In genomic region chr2:47675196-47675825, GRCh38 we compare ENCODE assay signal across 17 cellular contexts.
DNase-seq lines count a peak whose midpoint lies in the region; ATAC-seq and TF ChIP-seq lines count a peak whose summit lies in the region.
"Had no signal": no experiment of that assay in that cellular context is flagged by ENCODE, and none has a peak within 500 bp of the region (broad histone marks: within the 10 kb centered on the region; RNA-seq: fewer than 3 reads in every experiment).

No MANE protein-coding gene starts in this region.

- H2AFZ ChIP-seq in H9 (ENCODE audit: low read length) = no peak overlapping the region
- no peak overlapping the region for H2AFZ ChIP-seq in hepatocyte
- H2AFZ ChIP-seq: GM23248 had no signal

- no peak overlapping the region for H3K18ac ChIP-seq in H9 (ENCODE audit: insufficient read length, low read depth, low read length)

- H2BK20ac ChIP-seq in H9 (ENCODE audit: low read depth, low read length, poor library complexity, severe bottlenecking) = no peak overlapping the region

- H3K4me3 Mint-ChIP-seq in H9 = peak overlapping the region in 1 of 2 experiments; percentile 42; a peak in 1 of 5 replicates
- H3K4me3 Mint-ChIP-seq: CD4-positive, alpha-beta memory T cell; T-helper 17 cell had no signal

- H3K79me2 ChIP-seq in H9 (ENCODE audit: insufficient read depth, low read length) (no peaks in the 10 kb centered on the region), hepatocyte (no peaks in the 10 kb centered on the region)

- no peak overlapping the region for H3T11ph ChIP-seq in H9 (ENCODE audit: low read length)

- H3K36me3 ChIP-seq in hepatocyte (replicated peaks; ENCODE audit: insufficient read depth, low read depth) = no peaks in the 10 kb centered on the region
- H3K36me3 ChIP-seq: BLaER1 had no signal

- H3K36me3 Mint-ChIP-seq in H9 (ENCODE audit: insufficient read depth in 1 of 3, low read depth in 3 of 3) = peaks cover 0 to 10% (median 2%) of the 10 kb centered on the region in 3 experiments; a peak in 3 of 7 replicates
- H3K36me3 Mint-ChIP-seq: CD4-positive, alpha-beta memory T cell had no signal

- peaks cover 0 to 4% of the 10 kb centered on the region in 2 experiments; a peak in 3 of 5 replicates for H3K9me3 Mint-ChIP-seq in H9
- H3K9me3 Mint-ChIP-seq: CD4-positive, alpha-beta memory T cell had no signal

- H3K4me3 ChIP-seq in hepatocyte = no peak overlapping the region
- H3K4me3 ChIP-seq: BLaER1, GM23248, K562 had no signal

- H3K14ac ChIP-seq in H9 (ENCODE audit: insufficient read depth, low read length) = no peak overlapping the region; the same call in 1 of the 2 replicates

- H2BK12ac ChIP-seq in H9 (ENCODE audit: insufficient read length, low read depth, low read length) = peak overlapping the region; percentile 14

- peak overlapping the region in 2 of 3 experiments; percentile 49 to 67; a peak in 1 of 7 replicates for H3K27ac Mint-ChIP-seq in H9
- H3K27ac Mint-ChIP-seq: CD4-positive, alpha-beta memory T cell; T-helper 17 cell had no signal

- no peak overlapping the region for H3K4me2 ChIP-seq in H9 (ENCODE audit: insufficient read depth, insufficient read length, low read length)
- H3K4me2 ChIP-seq in hepatocyte = no peak overlapping the region
- H3K4me2 ChIP-seq: BLaER1 had no signal

- TF ChIP-seq CTCF in H9 (conservative IDR thresholded peaks at IDR 0.05) (no peak), hepatocyte (IDR thresholded peaks at IDR 0.05; ENCODE audit: poor library complexity) (no peak)

- WGBS in H9 (ENCODE audit: extremely low coverage, insufficient read length, low lambda C conversion rate) = no CpG with 5 or more reads among the region's 2 CpGs
- 75% methylated on average over 2 of the region's 2 CpGs for WGBS in hepatocyte (ENCODE audit: low lambda C conversion rate, missing lambda C conversion rate)

- no peak overlapping the region for H4K5ac ChIP-seq in H9 (ENCODE audit: insufficient read length, low read depth, low read length)

- no peak overlapping the region for H4K91ac ChIP-seq in H9 (ENCODE audit: insufficient read length, low read depth, low read length)

- no peak overlapping the region for H2BK120ac ChIP-seq in H9 (ENCODE audit: low read depth, low read length, poor library complexity, severe bottlenecking)

- H2BK15ac ChIP-seq in H9 (ENCODE audit: low read depth, low read length) = no peak overlapping the region

- H3K27ac ChIP-seq in H9 (ENCODE audit: insufficient read length, low read depth, low read length) (no peak overlapping the region), hepatocyte (no peak overlapping the region)
- H3K27ac ChIP-seq: BLaER1, GM23248 had no signal

- H3K79me1 ChIP-seq in H9 (ENCODE audit: insufficient read depth, low read depth, low read length, poor library complexity, severe bottlenecking) = no peaks in the 10 kb centered on the region

- H3K9me2 ChIP-seq in hepatocyte (replicated peaks; ENCODE audit: insufficient read depth) = no peaks in the 10 kb centered on the region

- H3K27me3 ChIP-seq in H9 (ENCODE audit: insufficient read depth, low read length) (no peaks in the 10 kb centered on the region), hepatocyte (no peaks in the 10 kb centered on the region)
- H3K27me3 ChIP-seq: BLaER1 had no signal

- no peak overlapping the region for H3K23ac ChIP-seq in H9 (ENCODE audit: insufficient read length, low read depth, low read length)

- H3K23me2 ChIP-seq in H9 (ENCODE audit: insufficient read length, low read depth, low read length, poor library complexity, severe bottlenecking) = no peaks in the 10 kb centered on the region

- DNase-seq in NCI-H510A treated with DMSO at 0.1 percent for 48 hours (lab: John Stamatoyannopoulos, UW) = peak; percentile 33
- DNase-seq in NCI-H510A (lab: John Stamatoyannopoulos, UW) = no peak
- DNase-seq in H9 = no peak
- DNase-seq in hepatocyte (ENCODE audit: low spot score) = peak; percentile 28
- no peak for DNase-seq in activated T-cell treated with anti-CD3 and anti-CD28 coated beads, Interleukin-2, amount 50 U/mL, for 1 hour
- DNase-seq in NCI-H774 (lab: John Stamatoyannopoulos, UW) = no peak
- DNase-seq: CD4-positive, alpha-beta memory T cell; DND-41; GM23248; NCI-H1105; NCI-H2171 treated with DMSO at 0.1 percent for 48 hours; NCI-H524; T-helper 17 cell had no signal

- no peak overlapping the region for H3K4ac ChIP-seq in H9 (ENCODE audit: low read depth, low read length)

- H4K20me1 ChIP-seq in H9 (ENCODE audit: control insufficient read depth, insufficient read depth, insufficient read length) (no peaks in the 10 kb centered on the region), hepatocyte (ENCODE audit: insufficient read depth, poor library complexity, severe bottlenecking) (no peaks in the 10 kb centered on the region)
- H4K20me1 ChIP-seq: BLaER1 had no signal

- peaks cover 22 to 26% of the 10 kb centered on the region in 2 experiments for H3K4me1 Mint-ChIP-seq in H9
- H3K4me1 Mint-ChIP-seq: CD4-positive, alpha-beta memory T cell; T-helper 17 cell had no signal

- no peak overlapping the region for H3K9ac ChIP-seq in H9 (ENCODE audit: extremely low read depth, insufficient read length, low read length)
- H3K9ac ChIP-seq: BLaER1, GM23248 had no signal

- no peak overlapping the region for H2BK5ac ChIP-seq in H9 (ENCODE audit: insufficient read length, low read length)

- H3K9me3 ChIP-seq in H9 (ENCODE audit: control insufficient read depth, low read depth, low read length) = no peaks in the 10 kb centered on the region
- no peaks in the 10 kb centered on the region for H3K9me3 ChIP-seq in hepatocyte (ENCODE audit: low read depth)

- H3K27me3 Mint-ChIP-seq in H9 (ENCODE audit: low read depth) = no peaks in the 10 kb centered on the region

- H3K56ac ChIP-seq in H9 (ENCODE audit: insufficient read length, low read depth, low read length) = no peak overlapping the region

- H3K4me1 ChIP-seq in H9 (ENCODE audit: insufficient read depth, low read length) (peaks cover 4% of the 10 kb centered on the region; the same call in 1 of the 2 replicates), hepatocyte (ENCODE audit: insufficient read depth) (no peaks in the 10 kb centered on the region)

- H4K8ac ChIP-seq in H9 (replicated peaks; ENCODE audit: insufficient read length, low read depth, low read length) = no peak overlapping the region

- ATAC-seq in HG02623 (IDR thresholded peaks at IDR 0.05; ENCODE audit: unreplicated experiment) = no peak
- ATAC-seq: K562, Panc1, T-helper 17 cell had no signal

- H2AK5ac ChIP-seq in H9 (ENCODE audit: insufficient read length, low read length) = no peak overlapping the region

Comparison
In these comparisons a context has a peak if more than half of its experiments do, and no peak if none do; other contexts are left out.
1. DNase-seq: peak in NCI-H510A treated with DMSO at 0.1 percent for 48 hours (single experiment) and hepatocyte (single experiment); none in NCI-H510A (single experiment), H9 (single experiment), activated T-cell treated with anti-CD3 and anti-CD28 coated beads, Interleukin-2, amount 50 U/mL, for 1 hour (single experiment) and NCI-H774 (single experiment).